8 cellular contexts compared by ENCODE assay signal in the genomic region with DNA sequence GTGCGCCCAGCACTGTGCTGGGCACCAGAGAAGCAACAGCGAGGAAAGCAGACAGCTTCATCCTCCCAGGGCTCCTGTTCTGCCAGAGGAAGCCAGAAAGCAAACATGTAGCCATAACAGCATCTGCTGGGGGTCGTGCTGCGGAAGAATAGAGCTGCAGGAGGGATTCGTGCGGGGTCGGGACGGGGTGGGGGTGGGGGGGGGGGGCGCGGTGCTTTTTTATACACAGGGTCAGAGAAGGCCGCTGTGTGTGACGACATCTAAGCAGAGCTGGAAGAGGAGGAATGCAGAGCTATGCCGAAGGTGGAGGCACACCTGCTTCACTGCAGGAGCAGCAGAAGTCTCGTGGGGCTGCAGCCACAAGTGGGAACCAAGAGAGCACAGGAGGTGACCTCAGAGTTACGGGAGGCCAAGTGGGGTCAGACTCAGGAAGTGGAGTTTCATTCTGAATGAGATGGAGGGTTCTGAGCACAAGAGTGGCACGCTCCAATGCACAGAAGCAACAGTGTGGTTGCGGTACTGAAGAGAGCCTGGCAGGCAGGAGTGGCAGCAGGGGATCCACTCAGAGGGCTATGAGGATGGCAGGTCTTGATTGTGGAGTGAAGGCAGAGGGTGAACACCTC. TPM values are rescaled to one million over a fixed set of nuclear protein-coding genes. Genes with fewer than 3 reads are reported as not detected.
DNase-seq lines count a peak whose midpoint lies in the region; ATAC-seq and TF ChIP-seq lines count a peak whose summit lies in the region.

No MANE protein-coding gene starts in this region.

- DNase-seq in GM20000 (ENCODE audit: low spot score) (peak; percentile 88), endodermal cell (no peak), NCI-H187 treated with DMSO at 0.1 percent for 48 hours (lab: John Stamatoyannopoulos, UW) (no peak), mesothelial cell of epicardium (ENCODE audit: low spot score in 2 of 2, unreplicated experiment in 2 of 2) (no peak), HAP-1 (ENCODE audit: low spot score in 2 of 2) (no peak), NCI-H82 (lab: John Stamatoyannopoulos, UW) (no peak)

- H3K9ac ChIP-seq in endodermal cell (ENCODE audit: extremely low read depth, low read length, poor library complexity, severe bottlenecking) = no peak overlapping the region

- H3K4me1 ChIP-seq in endodermal cell (ENCODE audit: control insufficient read depth, insufficient read depth, low read length) (no peaks in the 10 kb centered on the region), HAP-1 (no peaks in the 10 kb centered on the region)

- H3K27me3 ChIP-seq in endodermal cell (ENCODE audit: control insufficient read depth, insufficient read depth, low read length, poor library complexity, severe bottlenecking) (no peaks in the 10 kb centered on the region), HAP-1 (ENCODE audit: low read depth) (no peaks in the 10 kb centered on the region)

- H3K4me1 Mint-ChIP-seq in endodermal cell (peaks cover 40% of the 10 kb centered on the region), mesothelial cell of epicardium (peaks cover 3% of the 10 kb centered on the region)

- in situ Hi-C loops in HAP-1 (cut with MboI; ENCODE audit: low sequenced_read_pairs) = loop anchor here (25.0 kb wide), 1 partner anchor 675 kb away; no protein-coding TSS in a partner anchor

- ATAC-seq in GM18511 (IDR thresholded peaks at IDR 0.05; ENCODE audit: unreplicated experiment) (peak; percentile 94), HG03378 (IDR thresholded peaks at IDR 0.05; ENCODE audit: unreplicated experiment) (peak; percentile 99)

- H3K27me3 Mint-ChIP-seq in endodermal cell (ENCODE audit: insufficient read depth) (peaks cover 1% of the 10 kb centered on the region), mesothelial cell of epicardium (ENCODE audit: low read depth) (no peaks in the 10 kb centered on the region)

- H3K36me3 Mint-ChIP-seq in endodermal cell (ENCODE audit: low read depth) (no peaks in the 10 kb centered on the region), mesothelial cell of epicardium (no peaks in the 10 kb centered on the region)

- H3K27ac ChIP-seq in endodermal cell (ENCODE audit: low read depth, low read length) = no peak overlapping the region

- H3K27ac Mint-ChIP-seq in endodermal cell (peak overlapping the region; percentile 6), mesothelial cell of epicardium (no peak overlapping the region)

- H3K4me3 ChIP-seq in endodermal cell (ENCODE audit: low read length) (no peak overlapping the region), HAP-1 (no peak overlapping the region)

- H3K9me3 ChIP-seq in endodermal cell (ENCODE audit: control insufficient read depth, low read length) (no peaks in the 10 kb centered on the region), HAP-1 (no peaks in the 10 kb centered on the region)

- no peaks in the 10 kb centered on the region for H3K36me3 ChIP-seq in endodermal cell (ENCODE audit: control insufficient read depth, insufficient read depth, low read length)
- no peaks in the 10 kb centered on the region for H3K36me3 ChIP-seq in HAP-1 (replicated peaks)

- H3K9me3 Mint-ChIP-seq in endodermal cell (no peaks in the 10 kb centered on the region), mesothelial cell of epicardium (no peaks in the 10 kb centered on the region)

- 73 to 86% methylated on average over 6 to 9 of the region's 17 CpGs for WGBS in endodermal cell (ENCODE audit: insufficient coverage in 1 of 2, insufficient read length in 1 of 2), 2 experiments

- H3K4me3 Mint-ChIP-seq in endodermal cell (no peak overlapping the region), mesothelial cell of epicardium (no peak overlapping the region)

- no peak for TF ChIP-seq CTCF in GM20000 (IDR thresholded peaks at IDR 0.05; ENCODE audit: extremely low read depth, missing control alignments)
- no peak for TF ChIP-seq CTCF in endodermal cell (conservative IDR thresholded peaks at IDR 0.05)
- TF ChIP-seq CTCF in mesothelial cell of epicardium (IDR thresholded peaks at IDR 0.05; ENCODE audit: unreplicated experiment) = no peak

RNA-seq across cellular contexts. Expression of a gene that starts 11.1 kb away (rescaled TPM):
- total RNA-seq in endodermal cell (under 1 TPM; 0.13 to 0.20 TPM), mesothelial cell of epicardium (0.18 to 0.38 TPM (median 0.36 TPM) in 3 replicates)
- 0.18 TPM for polyA plus RNA-seq in endodermal cell (2013, experiment 1 of 2)
- polyA plus RNA-seq in endodermal cell (2013, experiment 2 of 2) = 0.08 TPM

RNA-seq across cellular contexts. Expression of a gene that starts 42.2 kb away (rescaled TPM):
- total RNA-seq in endodermal cell (10 to 100 TPM; 37.0 to 42.5 TPM), mesothelial cell of epicardium (36.0 to 39.7 TPM (median 37.1 TPM) in 3 replicates)
- 19.0 TPM for polyA plus RNA-seq in endodermal cell (2013, experiment 1 of 2)
- polyA plus RNA-seq in endodermal cell (2013, experiment 2 of 2) = 21.8 TPM
